In genomic region chr13:39931505-39931904, GRCh38 we compare ENCODE assay signal across 23 cellular contexts.
DNase-seq lines count a peak whose midpoint lies in the region; ATAC-seq and TF ChIP-seq lines count a peak whose summit lies in the region.
"Had no signal": no experiment of that assay in that cellular context is flagged by ENCODE, and none has a peak within 500 bp of the region (broad histone marks: within the 10 kb centered on the region; RNA-seq: fewer than 3 reads in every experiment).

No MANE protein-coding gene starts in this region.

- H3K27ac Mint-ChIP-seq in MCF 10A (ENCODE audit: low read depth, unreplicated experiment) (peak overlapping the region; percentile 49), GM23338 (no peak overlapping the region)
- H3K27ac Mint-ChIP-seq: CD14-positive monocyte; CD4-positive, alpha-beta T cell; CD8-positive, alpha-beta memory T cell; HFFc6 had no signal

- H3K4me2 ChIP-seq in GM23338, result no peak overlapping the region
- peak overlapping the region; percentile 77; the same call in 1 of the 2 replicates for H3K4me2 ChIP-seq in MM.1S (ENCODE audit: low read depth, low read length)
- no peak overlapping the region for H3K4me2 ChIP-seq in neuronal stem cell (ENCODE audit: insufficient read depth, low read length, poor library complexity, severe bottlenecking)
- H3K4me2 ChIP-seq: BLaER1 treated with 17β-estradiol and CSF1 and Interleukin-3, amounts not matched to agents 10 nM and 100 nM had no signal

- no peak overlapping the region for H3K4ac ChIP-seq in neuronal stem cell (ENCODE audit: low read length)

- no peak overlapping the region for H2BK5ac ChIP-seq in neuronal stem cell (ENCODE audit: low read length)

- H3K9me2 ChIP-seq in GM23338 (ENCODE audit: insufficient read depth) (no peaks in the 10 kb centered on the region), MM.1S (replicated peaks; ENCODE audit: insufficient read depth, low read length) (no peaks in the 10 kb centered on the region)

- no peak overlapping the region for H3K4me3 Mint-ChIP-seq in MCF 10A (ENCODE audit: unreplicated experiment)
- H3K4me3 Mint-ChIP-seq in GM23338, result no peak overlapping the region
- H3K4me3 Mint-ChIP-seq: CD14-positive monocyte; CD4-positive, alpha-beta T cell; CD8-positive, alpha-beta memory T cell; HFFc6 had no signal

- H3K18ac ChIP-seq in neuronal stem cell (ENCODE audit: low read length), result no peak overlapping the region

- H3K4me3 ChIP-seq in breast epithelium (no peak overlapping the region), GM23338 (no peak overlapping the region), MM.1S (ENCODE audit: low read length) (no peak overlapping the region), neuronal stem cell (ENCODE audit: low read length in 2 of 2) (no peak overlapping the region), colonic mucosa (no peak overlapping the region)
- H3K4me3 ChIP-seq: BLaER1 treated with 17β-estradiol and CSF1 and Interleukin-3, amounts not matched to agents 10 nM and 100 nM; GM12878; HAP-1 had no signal

- H3K9me3 ChIP-seq in breast epithelium (peaks cover 0 to 3% of the 10 kb centered on the region in 2 donors), MM.1S (replicated peaks; ENCODE audit: insufficient read depth, low read length) (no peaks in the 10 kb centered on the region), neuronal stem cell (replicated peaks in 1 of 2; ENCODE audit: control insufficient read depth in 2 of 2, insufficient read depth in 1 of 2, low read depth in 1 of 2, low read length in 2 of 2) (no peaks in the 10 kb centered on the region), colonic mucosa (no peaks in the 10 kb centered on the region)
- H3K9me3 ChIP-seq: BE2C, HAP-1 had no signal

- H3F3A ChIP-seq in GM23338 (replicated peaks; ENCODE audit: low read depth) (no peaks in the 10 kb centered on the region), MM.1S (ENCODE audit: insufficient read depth, low read length) (peaks cover 12% of the 10 kb centered on the region; the same call in 1 of the 2 replicates)

- no CpG with 5 or more reads among the region's 2 CpGs for WGBS in neuronal stem cell (ENCODE audit: extremely low coverage in 2 of 2, insufficient read length in 2 of 2, insufficient replicate concordance in 1 of 2), 2 donors

- BruUV-seq in MCF 10A (replicated peaks; lab: Mats Ljungman, UMichigan), result no TSS peak

- H3K9ac ChIP-seq in MM.1S (ENCODE audit: low read length) (no peak overlapping the region), neuronal stem cell (ENCODE audit: low read depth, low read length, poor library complexity) (no peak overlapping the region), colonic mucosa (ENCODE audit: low read depth in 2 of 2, low read length in 2 of 2) (no peak overlapping the region)
- H3K9ac ChIP-seq: BLaER1 treated with 17β-estradiol and CSF1 and Interleukin-3, amounts not matched to agents 10 nM and 100 nM had no signal

- no peak overlapping the region for H2BK15ac ChIP-seq in neuronal stem cell (ENCODE audit: low read length)

- CTCF ChIA-PET in MCF 10A (lab: Yijun Ruan, JAX), result no interaction called here

- H2BK120ac ChIP-seq in neuronal stem cell (ENCODE audit: low read depth, low read length), result no peak overlapping the region

- 0 out of 2 replicates have a peak overlapping the region, but pooled peaks have one; percentile 0 for H2AFZ ChIP-seq in GM23338
- H2AFZ ChIP-seq in MM.1S (ENCODE audit: low read length), result no peak overlapping the region
- peak overlapping the region; percentile 15 for H2AFZ ChIP-seq in neuronal stem cell (ENCODE audit: low read length)

- no peak overlapping the region for H3K23ac ChIP-seq in neuronal stem cell (ENCODE audit: low read depth, low read length, poor library complexity)

- H3K27me3 ChIP-seq in breast epithelium (no peaks in the 10 kb centered on the region), GM23338 (ENCODE audit: insufficient read depth) (no peaks in the 10 kb centered on the region), MM.1S (replicated peaks; ENCODE audit: insufficient read depth, low read length) (no peaks in the 10 kb centered on the region), neuronal stem cell (ENCODE audit: control insufficient read depth in 3 of 3, insufficient read depth in 3 of 3, low read depth in 1 of 3, low read length in 3 of 3) (no peaks in the 10 kb centered on the region), colonic mucosa (no peaks in the 10 kb centered on the region)
- H3K27me3 ChIP-seq: BE2C; BLaER1 treated with 17β-estradiol and CSF1 and Interleukin-3, amounts not matched to agents 10 nM and 100 nM had no signal

- POLR2A ChIA-PET in MCF 10A (lab: Yijun Ruan, JAX), result no interaction called here

- H3K36me3 ChIP-seq in breast epithelium (no peaks in the 10 kb centered on the region), GM23338 (ENCODE audit: insufficient read depth) (no peaks in the 10 kb centered on the region), MM.1S (replicated peaks; ENCODE audit: insufficient read depth, low read length) (no peaks in the 10 kb centered on the region), neuronal stem cell (replicated peaks in 1 of 2; ENCODE audit: control insufficient read depth in 2 of 2, insufficient read depth in 2 of 2, low read length in 2 of 2) (no peaks in the 10 kb centered on the region), colonic mucosa (no peaks in the 10 kb centered on the region)
- H3K36me3 ChIP-seq: BE2C; BLaER1 treated with 17β-estradiol and CSF1 and Interleukin-3, amounts not matched to agents 10 nM and 100 nM; HAP-1 had no signal

- no peaks in the 10 kb centered on the region for H3K79me1 ChIP-seq in neuronal stem cell (ENCODE audit: low read depth, low read length)

- TF ChIP-seq POLR2A in breast epithelium (IDR thresholded peaks at IDR 0.05), result no peak

- DNase-seq in MCF 10A (ENCODE audit: unreplicated experiment) (no peak), breast epithelium (ENCODE audit: low spot score in 2 of 2) (no peak), GM23338 (ENCODE audit: low spot score) (peak; percentile 4), MM.1S (no peak), neuronal stem cell (ENCODE audit: low spot score) (no peak), colonic mucosa (no peak), occipital lobe (lab: John Stamatoyannopoulos, UW) (no peak)
- DNase-seq: ACHN; AML-193; BE2C; CD4-positive, alpha-beta T cell; CD8-positive, alpha-beta memory T cell; DMS 273 treated with DMSO at 0.1 percent for 48 hours; DMS79; EL; GDM1; GOT3; HFFc6 had no signal

- H3K4me1 Mint-ChIP-seq in MCF 10A (ENCODE audit: insufficient read depth, unreplicated experiment), result peaks cover 4% of the 10 kb centered on the region
- H3K4me1 Mint-ChIP-seq in GM23338, result peaks cover 7% of the 10 kb centered on the region
- H3K4me1 Mint-ChIP-seq: CD14-positive monocyte had no signal

- H3K27me3 Mint-ChIP-seq in MCF 10A (ENCODE audit: insufficient read depth, unreplicated experiment) (no peaks in the 10 kb centered on the region), GM23338 (ENCODE audit: insufficient read depth, low read depth, poor library complexity) (no peaks in the 10 kb centered on the region)
- H3K27me3 Mint-ChIP-seq: CD4-positive, alpha-beta T cell had no signal

- H3K14ac ChIP-seq in neuronal stem cell (ENCODE audit: low read length), result no peak overlapping the region

- ATAC-seq in GM23338 (no peak), GM19452 (IDR thresholded peaks at IDR 0.05; ENCODE audit: unreplicated experiment) (no peak)
- ATAC-seq: GM12878 had no signal

- H2AK5ac ChIP-seq in neuronal stem cell (ENCODE audit: low read depth, low read length), result no peak overlapping the region

- no peaks in the 10 kb centered on the region for H3K79me2 ChIP-seq in GM23338 (replicated peaks; ENCODE audit: insufficient read depth)
- H3K79me2 ChIP-seq in MM.1S (ENCODE audit: low read length), result no peaks in the 10 kb centered on the region

- no peaks in the 10 kb centered on the region for H3K4me1 ChIP-seq in breast epithelium
- no peaks in the 10 kb centered on the region; the same call in 1 of the 2 replicates for H3K4me1 ChIP-seq in GM23338 (ENCODE audit: insufficient read depth)
- H3K4me1 ChIP-seq in MM.1S (ENCODE audit: low read length), result peaks cover 16% of the 10 kb centered on the region
- H3K4me1 ChIP-seq in neuronal stem cell (ENCODE audit: control insufficient read depth in 2 of 2, insufficient read depth in 1 of 2, low read depth in 1 of 2, low read length in 2 of 2), result no peaks in the 10 kb centered on the region
- no peaks in the 10 kb centered on the region for H3K4me1 ChIP-seq in colonic mucosa
- H3K4me1 ChIP-seq: BE2C; BLaER1 treated with 17β-estradiol and CSF1 and Interleukin-3, amounts not matched to agents 10 nM and 100 nM; HAP-1 had no signal

- TF ChIP-seq CTCF in MCF 10A (IDR thresholded peaks at IDR 0.05; ENCODE audit: unreplicated experiment) (no peak), breast epithelium (IDR thresholded peaks at IDR 0.05) (no peak), GM23338 (conservative IDR thresholded peaks at IDR 0.05; ENCODE audit: low read depth in 2 of 2) (no peak), MM.1S (IDR thresholded peaks at IDR 0.05; ENCODE audit: low read length) (no peak), colonic mucosa (IDR thresholded peaks at IDR 0.05) (no peak)

- H4K8ac ChIP-seq in neuronal stem cell (ENCODE audit: low read depth, low read length), result no peak overlapping the region

- H4K91ac ChIP-seq in neuronal stem cell (ENCODE audit: low read depth, low read length, poor library complexity), result no peak overlapping the region

- H3K9me3 Mint-ChIP-seq in MCF 10A (ENCODE audit: unreplicated experiment) (no peaks in the 10 kb centered on the region), GM23338 (peaks cover 2% of the 10 kb centered on the region; the same call in 1 of the 3 replicates)
- H3K9me3 Mint-ChIP-seq: CD4-positive, alpha-beta T cell; CD8-positive, alpha-beta memory T cell; HFFc6 had no signal

- H3K36me3 Mint-ChIP-seq in MCF 10A (ENCODE audit: insufficient read depth, unreplicated experiment) (peaks cover 8% of the 10 kb centered on the region), GM23338 (ENCODE audit: low read depth) (no peaks in the 10 kb centered on the region)
- H3K36me3 Mint-ChIP-seq: CD14-positive monocyte had no signal

- no peaks in the 10 kb centered on the region for H4K20me1 ChIP-seq in GM23338 (replicated peaks; ENCODE audit: insufficient read depth)
- no peaks in the 10 kb centered on the region for H4K20me1 ChIP-seq in MM.1S (ENCODE audit: insufficient read depth, low read length)
- H4K20me1 ChIP-seq: BLaER1 treated with 17β-estradiol and CSF1 and Interleukin-3, amounts not matched to agents 10 nM and 100 nM had no signal

- no peak overlapping the region for H3K27ac ChIP-seq in breast epithelium
- H3K27ac ChIP-seq in GM23338 (ENCODE audit: low read depth), result no peak overlapping the region
- no peak overlapping the region for H3K27ac ChIP-seq in MM.1S (ENCODE audit: low read length)
- H3K27ac ChIP-seq in neuronal stem cell (replicated peaks; ENCODE audit: low read length), result no peak overlapping the region
- H3K27ac ChIP-seq in colonic mucosa, result no peak overlapping the region
- H3K27ac ChIP-seq: BLaER1 treated with 17β-estradiol and CSF1 and Interleukin-3, amounts not matched to agents 10 nM and 100 nM had no signal

- no peak overlapping the region for H2BK12ac ChIP-seq in neuronal stem cell (ENCODE audit: low read length)

- intact Hi-C loops in MCF 10A (cut with micrococcal nuclease), result no loop called here
- intact Hi-C loops in breast epithelium (cut with DNase I; ENCODE audit: low total_unique reads), result no loop called here
- intact Hi-C loops in colonic mucosa (cut with DNase I), result no loop called here

TF ChIP-seq in GM23338, 12 proteins besides CTCF, POLR2A, EP300 and RAD21 (continues in another document):
- TF ChIP-seq EZH2 (IDR thresholded peaks at IDR 0.05; ENCODE audit: low read depth, unreplicated experiment), result no peak
- TF ChIP-seq STAT1 (IDR thresholded peaks at IDR 0.05; ENCODE audit: unreplicated experiment), result no peak
